In the genomic region with DNA sequence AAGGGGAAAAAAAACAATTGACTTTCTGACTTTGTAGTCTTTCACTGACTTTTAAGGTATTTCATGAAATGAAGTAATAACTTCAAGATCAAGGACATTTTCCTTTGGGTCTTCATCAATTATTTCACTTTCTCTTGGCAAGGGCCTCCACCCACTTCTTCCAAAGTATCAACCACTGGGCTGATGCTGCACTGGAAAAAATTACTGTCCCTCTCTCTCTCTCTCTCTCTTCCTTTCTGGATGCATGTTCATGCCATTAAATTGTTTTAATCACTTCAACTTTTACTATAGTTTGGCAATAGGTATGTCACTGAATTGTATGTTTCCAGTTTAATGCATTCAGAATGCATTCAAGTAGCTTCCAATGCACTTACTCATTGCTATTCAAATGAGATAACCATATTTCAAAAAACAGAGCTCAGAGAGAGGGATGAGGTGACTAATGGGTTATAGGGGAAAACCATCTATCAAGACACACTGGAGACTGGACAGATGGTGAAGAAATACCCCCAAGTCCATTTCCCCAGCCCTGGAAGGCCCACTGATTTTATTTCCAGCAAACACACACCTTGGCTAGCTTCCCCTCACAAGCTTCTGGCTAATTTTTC, we compare ENCODE assay signal across 17 cellular contexts.
DNase-seq lines count a peak whose midpoint lies in the region; ATAC-seq, FAIRE-seq and TF ChIP-seq lines count a peak whose summit lies in the region.
"Had no signal": no experiment of that assay in that cellular context is flagged by ENCODE, and none has a peak within 500 bp of the region (broad histone marks: within the 10 kb centered on the region; RNA-seq: fewer than 3 reads in every experiment).

No MANE protein-coding gene starts in this region.

- H3K56ac ChIP-seq in IMR-90 (ENCODE audit: extremely low read depth, insufficient read depth, low read length) (no peak overlapping the region), mesendoderm (ENCODE audit: low read length) (no peak overlapping the region)

- H3K4me1 Mint-ChIP-seq in activated CD4-positive, alpha-beta T cell treated with anti-CD3 and anti-CD28 coated beads, Interleukin-2, amount 10 ng/mL, durations not matched to agents 7 days and 5 days, result peaks cover 26% of the 10 kb centered on the region
- H3K4me1 Mint-ChIP-seq: nephron had no signal

- H3K14ac ChIP-seq in IMR-90 (replicated peaks; ENCODE audit: low read depth, low read length), result no peak overlapping the region

- no peak overlapping the region for H4K91ac ChIP-seq in IMR-90 (ENCODE audit: insufficient read depth, low read depth, low read length)

- H3K27ac Mint-ChIP-seq in activated CD4-positive, alpha-beta T cell treated with anti-CD3 and anti-CD28 coated beads, Interleukin-2, amount 10 ng/mL, durations not matched to agents 7 days and 5 days, result no peak overlapping the region

- H3K23ac ChIP-seq in IMR-90 (ENCODE audit: low read depth, low read length) (no peak overlapping the region), mesendoderm (ENCODE audit: low read length) (no peak overlapping the region)

- dilution Hi-C loops in IMR-90 (cut with HindIII; ENCODE audit: low sequenced_read_pairs, unreplicated experiment), result no loop called here

- H2BK20ac ChIP-seq in IMR-90 (ENCODE audit: low read depth, low read length), result no peak overlapping the region

- H3K9ac ChIP-seq in IMR-90 (ENCODE audit: low read depth, low read length) (no peak overlapping the region), mesendoderm (ENCODE audit: low read length) (no peak overlapping the region)

- H2AK9ac ChIP-seq in IMR-90 (replicated peaks; ENCODE audit: low read depth, low read length, poor library complexity), result no peak overlapping the region

- no peak for FAIRE-seq in bronchial epithelial cell (lab: Jason Lieb, UNC)
- FAIRE-seq: colon, D721Med, GM12878, H54 had no signal

- H2AFZ ChIP-seq in IMR-90 (replicated peaks; ENCODE audit: low read length, poor library complexity), result no peak overlapping the region

- H2AK5ac ChIP-seq in IMR-90 (ENCODE audit: low read depth, low read length), result no peak overlapping the region
- no peak overlapping the region for H2AK5ac ChIP-seq in mesendoderm (ENCODE audit: low read length)

- H3K27me3 Mint-ChIP-seq in activated CD4-positive, alpha-beta T cell treated with anti-CD3 and anti-CD28 coated beads, Interleukin-2, amount 10 ng/mL, durations not matched to agents 7 days and 5 days, result no peaks in the 10 kb centered on the region

- no peak overlapping the region for H3K4ac ChIP-seq in IMR-90 (ENCODE audit: low read depth, low read length)
- no peak overlapping the region for H3K4ac ChIP-seq in mesendoderm (ENCODE audit: low read depth, low read length)

- H3K27me3 ChIP-seq in IMR-90 (ENCODE audit: control insufficient read depth, insufficient read depth, low read length), result no peaks in the 10 kb centered on the region
- H3K27me3 ChIP-seq in bronchial epithelial cell (ENCODE audit: control insufficient read depth, insufficient read depth, low read length), result no peaks in the 10 kb centered on the region
- no peaks in the 10 kb centered on the region for H3K27me3 ChIP-seq in mesendoderm (ENCODE audit: insufficient read depth, low read length, poor library complexity)
- H3K27me3 ChIP-seq: esophagus squamous epithelium had no signal

- H2BK5ac ChIP-seq in IMR-90 (ENCODE audit: low read depth, low read length, poor library complexity, severe bottlenecking) (no peak overlapping the region), mesendoderm (ENCODE audit: low read length) (no peak overlapping the region)

- no peaks in the 10 kb centered on the region for H4K20me1 ChIP-seq in IMR-90 (ENCODE audit: insufficient read depth, low read length)

- H3K4me1 ChIP-seq in IMR-90 (ENCODE audit: control insufficient read depth, insufficient read depth, low read length), result no peaks in the 10 kb centered on the region
- no peaks in the 10 kb centered on the region for H3K4me1 ChIP-seq in mesendoderm (ENCODE audit: control insufficient read depth, low read depth, low read length)
- H3K4me1 ChIP-seq: esophagus squamous epithelium had no signal

- H3K9me3 ChIP-seq in IMR-90 (ENCODE audit: control insufficient read depth, insufficient read depth, low read length), result no peaks in the 10 kb centered on the region
- H3K9me3 ChIP-seq: esophagus squamous epithelium had no signal

- H3K4me2 ChIP-seq in IMR-90 (ENCODE audit: low read depth, low read length), result no peak overlapping the region
- H3K4me2 ChIP-seq in mesendoderm (ENCODE audit: low read length), result no peak overlapping the region

- POLR2A ChIA-PET in activated CD4-positive, alpha-beta T cell treated with anti-CD3 and anti-CD28 coated beads, Interleukin-2, amount 10 ng/mL, durations not matched to agents 7 days and 5 days (lab: Charles Lee), result no interaction called here
- POLR2A ChIA-PET in IMR-90 (lab: Charles Lee; ENCODE audit: unreplicated experiment), result no interaction called here

- H3K36me3 Mint-ChIP-seq in activated CD4-positive, alpha-beta T cell treated with anti-CD3 and anti-CD28 coated beads, Interleukin-2, amount 10 ng/mL, durations not matched to agents 7 days and 5 days (ENCODE audit: low read depth), result no peaks in the 10 kb centered on the region

- CTCF ChIA-PET in activated CD4-positive, alpha-beta T cell treated with anti-CD3 and anti-CD28 coated beads, Interleukin-2, amount 10 ng/mL, durations not matched to agents 7 days and 5 days (lab: Charles Lee), result interaction anchor here (1.6 kb wide), 1 partner anchor 14 kb away, joined by 3 read pairs; no protein-coding TSS in a partner anchor
- CTCF ChIA-PET in IMR-90 (lab: Yijun Ruan, JAX), result no interaction called here

- intact Hi-C loops in IMR-90 (cut with micrococcal nuclease), result no loop called here

- H3K27ac ChIP-seq in IMR-90 (ENCODE audit: insufficient read depth, low read length) (no peak overlapping the region), mesendoderm (ENCODE audit: low read depth, low read length) (no peak overlapping the region)
- H3K27ac ChIP-seq: esophagus squamous epithelium had no signal

- TF ChIP-seq RAD21 in IMR-90 (IDR thresholded peaks at IDR 0.05; ENCODE audit: low read length), result no peak

- no peak overlapping the region for H3K4me3 Mint-ChIP-seq in activated CD4-positive, alpha-beta T cell treated with anti-CD3 and anti-CD28 coated beads, Interleukin-2, amount 10 ng/mL, durations not matched to agents 7 days and 5 days
- H3K4me3 Mint-ChIP-seq: nephron had no signal

- no peak overlapping the region for H2BK120ac ChIP-seq in IMR-90 (ENCODE audit: low read depth, low read length)
- H2BK120ac ChIP-seq in mesendoderm (ENCODE audit: low read depth, low read length), result no peak overlapping the region

- ATAC-seq in IMR-90 (ENCODE audit: low read depth) (no peak), omental fat pad (ENCODE audit: low FRiP score) (peak; percentile 92), GM21447 (IDR thresholded peaks at IDR 0.05; ENCODE audit: unreplicated experiment) (no peak), HG03432 (IDR thresholded peaks at IDR 0.05; ENCODE audit: unreplicated experiment) (no peak)

- H3K36me3 ChIP-seq in IMR-90 (ENCODE audit: control insufficient read depth, insufficient read depth, low read length), result no peaks in the 10 kb centered on the region
- H3K36me3 ChIP-seq in bronchial epithelial cell (ENCODE audit: control insufficient read depth, insufficient read depth, low read length), result no peaks in the 10 kb centered on the region
- no peaks in the 10 kb centered on the region for H3K36me3 ChIP-seq in mesendoderm (ENCODE audit: control insufficient read depth, insufficient read depth, low read length)
- H3K36me3 ChIP-seq: esophagus squamous epithelium had no signal

- no peaks in the 10 kb centered on the region for H3K79me1 ChIP-seq in IMR-90 (ENCODE audit: low read depth in 1 of 2, low read length in 2 of 2)
- no peaks in the 10 kb centered on the region for H3K79me1 ChIP-seq in mesendoderm (ENCODE audit: low read length)

- no peaks in the 10 kb centered on the region for H3K9me1 ChIP-seq in IMR-90 (ENCODE audit: insufficient read depth, low read length)

- H4K8ac ChIP-seq in IMR-90 (ENCODE audit: low read depth in 2 of 2, low read length in 2 of 2) (no peak overlapping the region), mesendoderm (ENCODE audit: low read depth, low read length) (no peak overlapping the region)

- H2BK15ac ChIP-seq in IMR-90 (ENCODE audit: low read depth, low read length), result no peak overlapping the region
- no peak overlapping the region for H2BK15ac ChIP-seq in mesendoderm (replicated peaks; ENCODE audit: low read depth)

- H3K4me3 ChIP-seq in IMR-90 (ENCODE audit: insufficient read depth, low read depth, low read length), result no peak overlapping the region
- H3K4me3 ChIP-seq in bronchial epithelial cell (ENCODE audit: low read depth, low read length), result no peak overlapping the region
- no peak overlapping the region for H3K4me3 ChIP-seq in mesendoderm (ENCODE audit: low read length)
- H3K4me3 ChIP-seq: esophagus squamous epithelium, GM12878, skin epidermis had no signal

- TF ChIP-seq CTCF in IMR-90 (conservative IDR thresholded peaks at IDR 0.05; ENCODE audit: low read depth, low read length), result no peak
- no peak for TF ChIP-seq CTCF in bronchial epithelial cell (IDR thresholded peaks at IDR 0.05; ENCODE audit: insufficient read depth, low read length, severe bottlenecking)
- no peak for TF ChIP-seq CTCF in omental fat pad (IDR thresholded peaks at IDR 0.05)

- no peak overlapping the region for H4K5ac ChIP-seq in IMR-90 (ENCODE audit: low read depth, low read length)
- no peak overlapping the region for H4K5ac ChIP-seq in mesendoderm (ENCODE audit: low read length)

- no peak overlapping the region for H3K18ac ChIP-seq in IMR-90 (ENCODE audit: low read depth, low read length)
- H3K18ac ChIP-seq in mesendoderm (ENCODE audit: low read length), result no peak overlapping the region

- peaks cover 5% of the 10 kb centered on the region for H3K9me3 Mint-ChIP-seq in activated CD4-positive, alpha-beta T cell treated with anti-CD3 and anti-CD28 coated beads, Interleukin-2, amount 10 ng/mL, durations not matched to agents 7 days and 5 days
- H3K9me3 Mint-ChIP-seq: nephron had no signal

- peak; percentile 8 for DNase-seq in activated CD4-positive, alpha-beta T cell treated with anti-CD3 and anti-CD28 coated beads for 48 hours
- DNase-seq in activated CD4-positive, alpha-beta T cell treated with anti-CD3 and anti-CD28 coated beads, Interleukin-2, amount 10 ng/mL, durations not matched to agents 7 days and 5 days, result no peak
- DNase-seq in IMR-90 (peak; percentile 13), bronchial epithelial cell (ENCODE audit: low read depth) (peak; percentile 78), omental fat pad (ENCODE audit: low spot score) (no peak), mesendoderm (no peak)
- DNase-seq: 8988T, esophagus squamous epithelium, NCI-H1694 had no signal

- no peaks in the 10 kb centered on the region for H3K79me2 ChIP-seq in mesendoderm (ENCODE audit: control insufficient read depth, insufficient read depth, low read length)

- no TSS peak for BruUV-seq in IMR-90 (replicated peaks; lab: Mats Ljungman, UMichigan)

- in situ Hi-C loops in IMR-90 (cut with MboI; ENCODE audit: low sequenced_read_pairs), result no loop called here

- no peak for TF ChIP-seq POLR2A in IMR-90 (IDR thresholded peaks at IDR 0.05; ENCODE audit: low read depth, low read length)

TF ChIP-seq in IMR-90, 13 proteins besides CTCF, POLR2A, EP300 and RAD21 (continues in another document):
- no peak for TF ChIP-seq MAZ (IDR thresholded peaks at IDR 0.05; ENCODE audit: borderline replicate concordance, low read depth, low read length)
- no peak for TF ChIP-seq RFX5 (IDR thresholded peaks at IDR 0.05; ENCODE audit: low read depth, low read length)
- TF ChIP-seq CHD1 (IDR thresholded peaks at IDR 0.05; ENCODE audit: low read depth, low read length), result no peak

Comparison
In these comparisons a context has a peak if more than half of its experiments do, and no peak if none do; other contexts are left out.
1. DNase-seq: peak in activated CD4-positive, alpha-beta T cell treated with anti-CD3 and anti-CD28 coated beads for 48 hours (single experiment), IMR-90 (single experiment) and bronchial epithelial cell (single experiment); none in activated CD4-positive, alpha-beta T cell treated with anti-CD3 and anti-CD28 coated beads, Interleukin-2, amount 10 ng/mL, durations not matched to agents 7 days and 5 days (single experiment), omental fat pad (single experiment) and mesendoderm (single experiment).